ENCODE assay signal across 18 cellular contexts in the genomic region with DNA sequence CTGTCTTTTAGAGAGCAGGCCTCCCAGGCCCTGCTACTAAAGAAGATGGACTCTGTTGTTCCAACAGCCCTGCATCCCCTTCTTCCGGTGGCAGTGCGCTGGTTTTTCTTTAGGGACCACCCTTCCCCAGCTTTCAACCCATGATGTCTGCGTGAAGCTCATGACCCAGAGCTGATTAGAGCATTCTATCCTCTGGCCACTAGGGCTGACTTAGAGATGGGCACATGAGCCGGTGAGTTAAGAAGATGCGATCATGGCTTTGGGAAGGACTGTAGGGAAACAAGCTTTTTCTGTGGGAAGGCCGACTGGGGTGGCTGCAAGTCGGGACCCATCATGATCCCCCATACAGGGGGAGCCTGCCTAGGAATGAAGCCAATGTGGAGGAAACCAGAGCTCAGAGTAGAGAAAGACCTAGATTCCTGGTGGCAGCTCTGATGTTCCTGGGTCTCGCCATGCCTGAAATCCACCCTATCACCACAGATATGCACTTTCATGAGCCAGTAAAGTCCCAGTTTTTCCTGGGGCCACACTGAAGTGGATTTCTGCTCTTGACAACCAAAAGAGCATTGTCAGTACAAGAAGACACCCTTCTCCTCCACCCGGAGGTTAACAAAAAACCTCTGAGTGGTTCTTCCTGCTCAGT. TPM values are rescaled to one million over a fixed set of nuclear protein-coding genes. Genes with fewer than 3 reads are reported as not detected.
A peak's percentile ranks its signal among the peaks of the same experiment; 100 is the strongest.
DNase-seq lines count a peak whose midpoint lies in the region; ATAC-seq, FAIRE-seq and TF ChIP-seq lines count a peak whose summit lies in the region.
"Had no signal": no experiment of that assay in that cellular context is flagged by ENCODE, and none has a peak within 500 bp of the region (broad histone marks: within the 10 kb centered on the region; RNA-seq: fewer than 3 reads in every experiment).

No MANE protein-coding gene starts in this region.

- H3K4me3 Mint-ChIP-seq in endothelial cell (ENCODE audit: unreplicated experiment), result no peak overlapping the region
- H3K4me3 Mint-ChIP-seq: B cell had no signal

- H3K4me1 Mint-ChIP-seq in endothelial cell (ENCODE audit: unreplicated experiment), result no peaks in the 10 kb centered on the region
- H3K4me1 Mint-ChIP-seq: B cell had no signal

- no peaks in the 10 kb centered on the region for H3K4me1 ChIP-seq in body of pancreas
- H3K4me1 ChIP-seq: parathyroid adenoma had no signal

- no peaks in the 10 kb centered on the region for H3K36me3 ChIP-seq in body of pancreas (replicated peaks in 1 of 2; ENCODE audit: insufficient read depth in 1 of 2, low read depth in 2 of 2)
- H3K36me3 ChIP-seq: thoracic aorta had no signal

- intact Hi-C loops in left cardiac atrium (cut with DNase I) (no loop called here), Right ventricle myocardium superior (cut with DNase I) (no loop called here), body of pancreas (cut with DNase I) (no loop called here)

- no peaks in the 10 kb centered on the region for H3K27me3 ChIP-seq in body of pancreas

- H3K4me3 ChIP-seq in fibroblast of pulmonary artery (replicated peaks; ENCODE audit: low read depth, low read length), result no peak overlapping the region
- H3K4me3 ChIP-seq in body of pancreas, result no peak overlapping the region
- H3K4me3 ChIP-seq: thoracic aorta had no signal

- POLR2A ChIA-PET in RWPE1 (lab: Yijun Ruan, JAX; ENCODE audit: low non-redundant PET), result no interaction called here

- peaks cover 8% of the 10 kb centered on the region for H3K36me3 Mint-ChIP-seq in endothelial cell (ENCODE audit: low read depth, unreplicated experiment)

- H3K9me3 Mint-ChIP-seq in endothelial cell (ENCODE audit: unreplicated experiment), result no peaks in the 10 kb centered on the region

- no peak for TF ChIP-seq POLR2A in body of pancreas (IDR thresholded peaks at IDR 0.05)

- DNase-seq in left cardiac atrium (peak; percentile 2), Right ventricle myocardium superior (no peak), RWPE1 (ENCODE audit: low spot score) (no peak), fibroblast of pulmonary artery (ENCODE audit: low read depth) (no peak), urothelium cell line (ENCODE audit: low spot score) (peak; percentile 57), endothelial cell (ENCODE audit: low spot score) (no peak), body of pancreas (no peak)
- DNase-seq: amygdala, DMS79, foreskin melanocyte, Kasumi-1, NCI-H748 treated with DMSO at 0.1 percent for 48 hours, RPMI8226, T1000 had no signal

- TF ChIP-seq CTCF in RWPE1 (conservative IDR thresholded peaks at IDR 0.05; ENCODE audit: low read depth) (no peak), fibroblast of pulmonary artery (IDR thresholded peaks at IDR 0.05; ENCODE audit: low read length, missing control alignments) (peak; percentile 33), endothelial cell (IDR thresholded peaks at IDR 0.05; ENCODE audit: unreplicated experiment) (no peak), body of pancreas (IDR thresholded peaks at IDR 0.05) (no peak)

- H3K27ac Mint-ChIP-seq in endothelial cell (ENCODE audit: unreplicated experiment), result no peak overlapping the region
- H3K27ac Mint-ChIP-seq: B cell had no signal

- H3K27ac ChIP-seq in RWPE1 (peak overlapping the region; percentile 90; the same call in 1 of the 2 replicates), body of pancreas (no peak overlapping the region)
- H3K27ac ChIP-seq: parathyroid adenoma, thoracic aorta had no signal

- ATAC-seq in left cardiac atrium (no peak), Right ventricle myocardium superior (ENCODE audit: poor library complexity) (no peak), GM18511 (IDR thresholded peaks at IDR 0.05; ENCODE audit: unreplicated experiment) (no peak), body of pancreas (no peak)

- CTCF ChIA-PET in RWPE1 (lab: Yijun Ruan, JAX), result interaction anchor here (0.6 to 0.9 kb wide), 6 partner anchors 14 to 1028 kb away, joined by 3 to 5 read pairs (median 4); no protein-coding TSS in a partner anchor

- WGBS in body of pancreas, 2 donors, result 82 to 87% methylated on average over 9 of the region's 9 CpGs

- H3K27me3 Mint-ChIP-seq in endothelial cell (ENCODE audit: unreplicated experiment), result peaks cover 9% of the 10 kb centered on the region

- no peak for FAIRE-seq in urothelium cell line (lab: Jason Lieb, UNC)

- H3K9me3 ChIP-seq in body of pancreas, result no peaks in the 10 kb centered on the region
- H3K9me3 ChIP-seq: thoracic aorta had no signal

RNA-seq across cellular contexts. Expression of a gene that starts 29.1 kb away (rescaled TPM):
- 10 to 100 TPM; 22.8 to 32.0 TPM for total RNA-seq in left cardiac atrium
- 21.8 TPM for total RNA-seq in Right ventricle myocardium superior
- total RNA-seq in endothelial cell (ENCODE audit: unreplicated experiment), result 77.9 TPM
- 10 to 100 TPM; 55.0 to 69.5 TPM for total RNA-seq in body of pancreas

Comparison
In these comparisons a context has a peak if more than half of its experiments do, and no peak if none do; other contexts are left out.
1. DNase-seq: peak in left cardiac atrium (single experiment) and urothelium cell line (single experiment); none in Right ventricle myocardium superior (single experiment), RWPE1 (single experiment), fibroblast of pulmonary artery (single experiment), endothelial cell (single experiment) and body of pancreas (0 of 4).